In genomic region chr20:57705103-57705899, GRCh38 we compare ENCODE assay signal across 17 cellular contexts. TPM values are rescaled to one million over a fixed set of nuclear protein-coding genes. Genes with fewer than 3 reads are reported as not detected.
DNase-seq lines count a peak whose midpoint lies in the region; ATAC-seq and TF ChIP-seq lines count a peak whose summit lies in the region.
"Had no signal": no experiment of that assay in that cellular context is flagged by ENCODE, and none has a peak within 500 bp of the region (broad histone marks: within the 10 kb centered on the region; RNA-seq: fewer than 3 reads in every experiment).

No MANE protein-coding gene starts in this region.

- H3K27ac ChIP-seq in thoracic aorta: peak overlapping the region; percentile 42 to 92
- H3K27ac ChIP-seq: hepatocyte, ovary, upper lobe of left lung had no signal

- no peak overlapping the region for H3K4me3 Mint-ChIP-seq in memory B cell
- H3K4me3 Mint-ChIP-seq in progenitor cell of endocrine pancreas (ENCODE audit: low read depth): no peak overlapping the region

- no peaks in the 10 kb centered on the region for H3K27me3 ChIP-seq in thoracic aorta (replicated peaks; ENCODE audit: insufficient read depth)
- H3K27me3 ChIP-seq: adrenal gland, hepatocyte, ovary, upper lobe of left lung had no signal

- H3K36me3 Mint-ChIP-seq in memory B cell: no peaks in the 10 kb centered on the region
- H3K36me3 Mint-ChIP-seq in progenitor cell of endocrine pancreas (ENCODE audit: insufficient read depth): peaks cover 1% of the 10 kb centered on the region

- H3K9me3 Mint-ChIP-seq in memory B cell (no peaks in the 10 kb centered on the region), progenitor cell of endocrine pancreas (ENCODE audit: low read depth) (no peaks in the 10 kb centered on the region)

- H3K4me1 Mint-ChIP-seq in memory B cell (peaks cover 65% of the 10 kb centered on the region), progenitor cell of endocrine pancreas (ENCODE audit: low read depth) (peaks cover 29% of the 10 kb centered on the region)

- in situ Hi-C loops in astrocyte of the cerebellum (cut with HindIII; ENCODE audit: low sequenced_read_pairs): no loop called here

- H3K36me3 ChIP-seq in thoracic aorta: no peaks in the 10 kb centered on the region
- H3K36me3 ChIP-seq: adrenal gland, ovary, upper lobe of left lung had no signal

- no peaks in the 10 kb centered on the region for H3K9me3 ChIP-seq in thoracic aorta
- H3K9me3 ChIP-seq: adrenal gland, ovary, upper lobe of left lung had no signal

- H3K27me3 Mint-ChIP-seq in memory B cell (no peaks in the 10 kb centered on the region), progenitor cell of endocrine pancreas (peaks cover 18% of the 10 kb centered on the region)

- TF ChIP-seq CTCF in astrocyte of the cerebellum (IDR thresholded peaks at IDR 0.05; ENCODE audit: low read depth, low read length, missing control alignments) (no peak), thoracic aorta (IDR thresholded peaks at IDR 0.05) (no peak), progenitor cell of endocrine pancreas (IDR thresholded peaks at IDR 0.05; ENCODE audit: unreplicated experiment) (no peak)

- H3K27ac Mint-ChIP-seq in memory B cell: peak overlapping the region; percentile 72
- H3K27ac Mint-ChIP-seq in progenitor cell of endocrine pancreas: no peak overlapping the region

- DNase-seq in NCI-H82 (lab: John Stamatoyannopoulos, UW): peak; percentile 17
- no peak for DNase-seq in NCI-H82 treated with DMSO at 0.1 percent for 48 hours (lab: John Stamatoyannopoulos, UW; ENCODE audit: unreplicated experiment)
- no peak for DNase-seq in astrocyte of the cerebellum (ENCODE audit: low read depth)
- no peak for DNase-seq in memory B cell (ENCODE audit: low spot score in 2 of 2)
- DNase-seq in thoracic aorta (ENCODE audit: low spot score): no peak
- DNase-seq in MV-4-11 (lab: John Stamatoyannopoulos, UW): no peak
- DNase-seq in progenitor cell of endocrine pancreas (ENCODE audit: low spot score, unreplicated experiment): no peak
- DNase-seq: activated CD8-positive, alpha-beta memory T cell treated with anti-CD3 and anti-CD28 coated beads for 24 hours; adrenal gland; EL; kidney glomerular epithelial cell; ovary; small intestine; T-helper 1 cell; upper lobe of left lung had no signal

- ATAC-seq in memory B cell (ENCODE audit: low read depth): no peak
- no peak for ATAC-seq in thoracic aorta (ENCODE audit: insufficient number of reproducible peaks, low FRiP score, low read depth)
- ATAC-seq in GM19035 (IDR thresholded peaks at IDR 0.05; ENCODE audit: unreplicated experiment): no peak

- H3K4me3 ChIP-seq in astrocyte of the cerebellum (ENCODE audit: low read depth, low read length) (peak overlapping the region; percentile 91), thoracic aorta (peak overlapping the region; percentile 85)
- H3K4me3 ChIP-seq: adrenal gland, hepatocyte, ovary, upper lobe of left lung had no signal

- H3K4me1 ChIP-seq in thoracic aorta (ENCODE audit: control insufficient read depth in 1 of 2, low read depth in 2 of 2): peaks cover 19 to 64% of the 10 kb centered on the region in 2 donors

RNA-seq across cellular contexts. Expression of gene PMEPA1, which starts 4.5 kb away (rescaled TPM):
- total RNA-seq in thoracic aorta (100 to 1,000 TPM in 1 of 2 donors, 10 to 100 TPM in 1; 68.4 to 104 TPM), progenitor cell of endocrine pancreas (9.1 and 9.2 TPM in 2 replicates)
